Comparison of ENCODE assay signal across 8 cellular contexts in the genomic region with DNA sequence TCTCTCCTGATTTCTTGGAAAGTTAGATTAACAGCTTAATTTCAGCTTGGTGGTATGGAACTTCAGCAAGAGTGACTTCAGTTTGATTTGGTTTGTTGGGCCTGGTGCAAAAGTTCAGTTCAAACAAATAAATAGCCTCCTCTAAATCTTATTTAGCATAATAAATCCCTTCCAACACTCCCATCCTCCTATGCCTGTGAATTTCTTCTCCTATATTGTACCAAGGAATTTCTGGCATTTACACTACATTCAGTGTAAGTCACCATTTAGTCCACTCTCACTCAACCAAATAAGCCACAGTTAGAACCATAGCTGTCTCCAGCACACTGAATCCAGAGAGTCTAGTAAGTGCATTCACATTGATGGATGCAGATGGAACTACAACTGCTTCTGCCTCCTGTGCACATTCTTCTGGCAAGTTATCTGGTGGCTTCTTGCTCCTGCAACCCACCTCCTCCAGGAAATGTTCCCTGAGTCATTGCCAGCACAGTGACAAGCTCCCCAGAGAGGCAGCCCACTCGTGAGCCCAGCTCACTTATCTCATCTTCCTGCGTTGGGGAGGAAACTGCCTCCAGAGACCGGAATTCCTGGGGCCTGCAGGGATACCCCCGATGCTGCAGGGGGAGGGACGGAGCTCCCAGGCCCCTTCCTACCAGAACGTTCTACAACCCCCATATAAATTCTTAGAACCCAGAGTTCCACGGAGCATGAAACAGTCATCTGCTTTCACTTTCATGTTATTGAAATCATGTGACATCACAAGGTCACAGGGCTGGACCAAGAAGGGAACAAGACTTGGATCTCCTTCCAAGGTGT.
DNase-seq lines count a peak whose midpoint lies in the region; ATAC-seq, FAIRE-seq and TF ChIP-seq lines count a peak whose summit lies in the region.

No MANE protein-coding gene starts in this region.

- no peaks in the 10 kb centered on the region for H3K27me3 Mint-ChIP-seq in stimulated activated naive CD8-positive, alpha-beta T cell treated with anti-CD3 and anti-CD28 coated beads, Interleukin-15, amount 100 ng/mL, for 72 hours

- H3K4me3 Mint-ChIP-seq in stimulated activated naive CD8-positive, alpha-beta T cell treated with anti-CD3 and anti-CD28 coated beads, Interleukin-15, amount 100 ng/mL, for 72 hours = peak overlapping the region; percentile 83 to 84

- H3K4me1 ChIP-seq in kidney (ENCODE audit: control insufficient read depth in 1 of 2, insufficient read depth in 1 of 2, low read depth in 1 of 2, low read length in 2 of 2) = peaks cover 0 to 3% of the 10 kb centered on the region in 2 donors

- TF ChIP-seq CTCF in GM12865 (IDR thresholded peaks at IDR 0.05; ENCODE audit: insufficient read depth, low read depth, low read length, missing control alignments) (no peak), kidney (IDR thresholded peaks at IDR 0.05; ENCODE audit: borderline replicate concordance, extremely low read depth, insufficient read depth) (no peak)

- intact Hi-C loops in kidney (cut with DNase I) = no loop called here

- H3K27ac ChIP-seq in kidney (ENCODE audit: low read depth in 2 of 2, low read length in 2 of 2) = no peak overlapping the region

- H3K9me3 ChIP-seq in kidney (ENCODE audit: control insufficient read depth in 1 of 2, low read length in 2 of 2) = no peaks in the 10 kb centered on the region

- no peak overlapping the region for H3K9ac ChIP-seq in kidney (ENCODE audit: low read length in 2 of 2)

- peak overlapping the region; percentile 58 for H3K4me3 ChIP-seq in GM12865 (ENCODE audit: low read depth, low read length)
- peak overlapping the region; percentile 18 to 55 for H3K4me3 ChIP-seq in kidney (ENCODE audit: low read length in 2 of 2)

- no peak for FAIRE-seq in kidney (lab: Jason Lieb, UNC)

- H3K9me3 Mint-ChIP-seq in stimulated activated naive CD8-positive, alpha-beta T cell treated with anti-CD3 and anti-CD28 coated beads, Interleukin-15, amount 100 ng/mL, for 72 hours = peaks cover 6 to 13% of the 10 kb centered on the region in 2 donors

- H3K36me3 ChIP-seq in kidney (ENCODE audit: control insufficient read depth in 1 of 2, insufficient read depth in 2 of 2, low read length in 2 of 2) = no peaks in the 10 kb centered on the region

- peaks cover 21% of the 10 kb centered on the region for H3K4me1 Mint-ChIP-seq in stimulated activated naive CD8-positive, alpha-beta T cell treated with anti-CD3 and anti-CD28 coated beads, Interleukin-15, amount 100 ng/mL, for 72 hours

- peak; percentile 89 for ATAC-seq in HG03103 (IDR thresholded peaks at IDR 0.05; ENCODE audit: low read depth, unreplicated experiment)
- ATAC-seq in stimulated activated naive CD8-positive, alpha-beta T cell treated with anti-CD3 and anti-CD28 coated beads, Interleukin-15, amount 100 ng/mL, for 72 hours = peak; percentile 80
- ATAC-seq in HG03095 (IDR thresholded peaks at IDR 0.05; ENCODE audit: unreplicated experiment) = no peak

- H3K27ac Mint-ChIP-seq in stimulated activated naive CD8-positive, alpha-beta T cell treated with anti-CD3 and anti-CD28 coated beads, Interleukin-15, amount 100 ng/mL, for 72 hours = peak overlapping the region; percentile 87 to 96

- DNase-seq in GM12865 (ENCODE audit: low read depth) (peak; percentile 41), kidney (peak; percentile 51), SIG-M5 (lab: John Stamatoyannopoulos, UW) (no peak), epidermal melanocyte (ENCODE audit: insufficient read length, low spot score) (no peak)
- peak; percentile 58 for DNase-seq in activated CD8-positive, alpha-beta memory T cell treated with anti-CD3 and anti-CD28 coated beads, Interleukin-2, amount 50 U/mL, for 48 hours
- peak; percentile 9 to 10 for DNase-seq in stimulated activated naive CD8-positive, alpha-beta T cell treated with anti-CD3 and anti-CD28 coated beads, Interleukin-15, amount 100 ng/mL, for 72 hours

Comparison
In these comparisons a context has a peak if more than half of its experiments do, and no peak if none do; other contexts are left out.
1. DNase-seq: peak in GM12865 (single experiment), activated CD8-positive, alpha-beta memory T cell treated with anti-CD3 and anti-CD28 coated beads, Interleukin-2, amount 50 U/mL, for 48 hours (single experiment), kidney (single experiment) and stimulated activated naive CD8-positive, alpha-beta T cell treated with anti-CD3 and anti-CD28 coated beads, Interleukin-15, amount 100 ng/mL, for 72 hours (2 of 2); none in SIG-M5 (single experiment) and epidermal melanocyte (single experiment).